Comparison of ENCODE assay signal across 21 cellular contexts in the genomic region with DNA sequence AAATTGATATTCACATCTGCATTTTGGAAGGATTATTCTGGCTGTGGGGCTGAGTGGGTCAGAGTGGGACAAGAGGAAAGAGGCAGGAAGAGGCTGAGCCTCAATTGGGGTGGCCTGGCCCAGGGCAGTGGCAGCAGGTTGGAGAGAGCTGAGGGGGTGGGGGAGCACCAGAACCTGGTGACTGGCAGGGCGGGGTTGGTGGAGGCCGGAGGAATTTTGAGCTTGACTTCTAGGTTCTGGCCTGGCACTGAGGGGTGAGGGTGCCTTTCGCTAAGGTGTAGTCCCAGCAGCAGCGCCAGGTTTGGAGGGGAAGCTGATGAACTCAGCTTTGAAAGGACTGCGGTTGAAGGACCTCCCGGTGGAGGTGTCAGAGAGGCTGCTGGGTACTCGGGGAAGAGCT. TPM values are rescaled to one million over a fixed set of nuclear protein-coding genes. Genes with fewer than 3 reads are reported as not detected.
DNase-seq lines count a peak whose midpoint lies in the region; ATAC-seq, FAIRE-seq and TF ChIP-seq lines count a peak whose summit lies in the region.
"Had no signal": no experiment of that assay in that cellular context is flagged by ENCODE, and none has a peak within 500 bp of the region (broad histone marks: within the 10 kb centered on the region; RNA-seq: fewer than 3 reads in every experiment).

No MANE protein-coding gene starts in this region.

- CTCF ChIA-PET in RWPE1 (lab: Yijun Ruan, JAX): interaction anchor here (0.7 kb wide), 1 partner anchor 35 kb away, joined by 4 read pairs; no protein-coding TSS in a partner anchor

- intact Hi-C loops in kidney (cut with DNase I): no loop called here

- in situ Hi-C loops in GM13977 (cut with MboI; ENCODE audit: low pct_unique_long_range_greater_than_20kb, low sequenced_read_pairs, unreplicated experiment): no loop called here

- H3K36me3 Mint-ChIP-seq in T-helper 17 cell (ENCODE audit: low read depth) (peaks cover 1% of the 10 kb centered on the region), type B pancreatic cell (peaks cover 10% of the 10 kb centered on the region)
- H3K36me3 Mint-ChIP-seq: CD14-positive monocyte; CD8-positive, alpha-beta T cell had no signal

- no peak overlapping the region for H3K4me3 Mint-ChIP-seq in T-helper 17 cell
- no peak overlapping the region for H3K4me3 Mint-ChIP-seq in type B pancreatic cell
- H3K4me3 Mint-ChIP-seq: CD14-positive monocyte; CD8-positive, alpha-beta T cell had no signal

- no peak overlapping the region for H3K4me3 ChIP-seq in kidney (ENCODE audit: low read length in 2 of 2)
- H3K4me3 ChIP-seq: A549, HAP-1 had no signal

- peaks cover 7% of the 10 kb centered on the region for H3K4me1 Mint-ChIP-seq in T-helper 17 cell
- no peaks in the 10 kb centered on the region for H3K4me1 Mint-ChIP-seq in type B pancreatic cell (ENCODE audit: unreplicated experiment)
- H3K4me1 Mint-ChIP-seq: CD14-positive monocyte had no signal

- ATAC-seq in T-helper 17 cell: no peak
- ATAC-seq: A549; CD8-positive, alpha-beta T cell; HepG2 had no signal

- H3K9me3 Mint-ChIP-seq in type B pancreatic cell: no peaks in the 10 kb centered on the region
- H3K9me3 Mint-ChIP-seq: CD8-positive, alpha-beta T cell had no signal

- POLR2A ChIA-PET in RWPE1 (lab: Yijun Ruan, JAX; ENCODE audit: low non-redundant PET): no interaction called here

- H3K9me3 ChIP-seq in T-helper 17 cell (ENCODE audit: control insufficient read depth, low read length, poor library complexity, severe bottlenecking) (no peaks in the 10 kb centered on the region), kidney (ENCODE audit: control insufficient read depth in 1 of 2, low read length in 2 of 2) (no peaks in the 10 kb centered on the region)
- H3K9me3 ChIP-seq: A549, HAP-1 had no signal

- H3K4me1 ChIP-seq in kidney (ENCODE audit: control insufficient read depth in 1 of 2, insufficient read depth in 1 of 2, low read depth in 1 of 2, low read length in 2 of 2): no peaks in the 10 kb centered on the region
- H3K4me1 ChIP-seq: A549, HAP-1 had no signal

- DNase-seq in RWPE1 (ENCODE audit: low spot score): no peak
- no peak for DNase-seq in T-helper 17 cell
- peak; percentile 46 for DNase-seq in kidney
- no peak for DNase-seq in type B pancreatic cell (ENCODE audit: extremely low spot score, unreplicated experiment)
- no peak for DNase-seq in NCI-H524 treated with DMSO at 0.1 percent for 48 hours (lab: John Stamatoyannopoulos, UW)
- DNase-seq in GM13977 (ENCODE audit: low spot score): no peak
- DNase-seq: CD8-positive, alpha-beta T cell; COR-L47; DMS153; DMS79 treated with DMSO at 0.1 percent for 48 hours; EL; GOT3 had no signal

- H3K27ac ChIP-seq in RWPE1 (peak overlapping the region; percentile 18), kidney (ENCODE audit: low read depth in 2 of 2, low read length in 2 of 2) (no peak overlapping the region)
- H3K27ac ChIP-seq: A549 had no signal

- peaks cover 11 to 18% of the 10 kb centered on the region in 2 donors for H3K36me3 ChIP-seq in kidney (ENCODE audit: control insufficient read depth in 1 of 2, insufficient read depth in 2 of 2, low read length in 2 of 2)

- no peak for FAIRE-seq in kidney (lab: Jason Lieb, UNC)
- FAIRE-seq: A549, D721Med, G401.6, GM12891, GM19239, HepG2, HTR-8/SVneo had no signal

- no peak overlapping the region for H3K9ac ChIP-seq in kidney (ENCODE audit: low read length in 2 of 2)

- H3K27ac Mint-ChIP-seq in T-helper 17 cell (peak overlapping the region; percentile 83), type B pancreatic cell (peak overlapping the region; percentile 15)
- H3K27ac Mint-ChIP-seq: CD14-positive monocyte; CD8-positive, alpha-beta T cell had no signal

- TF ChIP-seq CTCF in RWPE1 (conservative IDR thresholded peaks at IDR 0.05; ENCODE audit: low read depth) (no peak), kidney (IDR thresholded peaks at IDR 0.05; ENCODE audit: borderline replicate concordance, extremely low read depth, insufficient read depth) (no peak), type B pancreatic cell (conservative IDR thresholded peaks at IDR 0.05) (no peak), GM13977 (IDR thresholded peaks at IDR 0.05; ENCODE audit: extremely low read depth, insufficient read depth, missing control alignments) (no peak)

- H3K27me3 Mint-ChIP-seq in T-helper 17 cell (peaks cover 23% of the 10 kb centered on the region), type B pancreatic cell (no peaks in the 10 kb centered on the region)

RNA-seq across cellular contexts. Expression of a gene that starts 33.6 kb away (rescaled TPM):
- 10 to 100 TPM; 37.2 to 37.5 TPM for total RNA-seq in T-helper 17 cell
- total RNA-seq in kidney: 35.2 TPM
- polyA plus RNA-seq in kidney (ENCODE audit: insufficient read depth, low read depth, low replicate concordance): 11.3 TPM
- total RNA-seq in type B pancreatic cell (ENCODE audit: low replicate concordance): 55.3 and 67.8 TPM in 2 replicates
